ENCODE assay signal across 13 cellular contexts in genomic region chr7:29839302-29839701, GRCh38. TPM values are rescaled to one million over a fixed set of nuclear protein-coding genes. Genes with fewer than 3 reads are reported as not detected.
A peak's percentile ranks its signal among the peaks of the same experiment; 100 is the strongest.
DNase-seq lines count a peak whose midpoint lies in the region; TF ChIP-seq lines count a peak whose summit lies in the region.
"Had no signal": no experiment of that assay in that cellular context is flagged by ENCODE, and none has a peak within 500 bp of the region (broad histone marks: within the 10 kb centered on the region; RNA-seq: fewer than 3 reads in every experiment).

No MANE protein-coding gene starts in this region.

- no peaks in the 10 kb centered on the region for H3K36me3 ChIP-seq in BJ (ENCODE audit: control insufficient read depth, insufficient read depth, low read length)
- no peaks in the 10 kb centered on the region for H3K36me3 ChIP-seq in Karpas-422 (ENCODE audit: insufficient read depth, low read length)

- no peak overlapping the region for H3K9ac ChIP-seq in Karpas-422 (ENCODE audit: low read length)

- no peak overlapping the region for H2AFZ ChIP-seq in Karpas-422 (ENCODE audit: low read length)

- POLR2A ChIA-PET in BJ (lab: Charles Lee), result no interaction called here

- H4K20me1 ChIP-seq in Karpas-422 (ENCODE audit: insufficient read depth, low read depth, low read length), result no peaks in the 10 kb centered on the region

- no peaks in the 10 kb centered on the region for H3K4me1 ChIP-seq in Karpas-422 (ENCODE audit: low read length)

- no peaks in the 10 kb centered on the region for H3K9me3 ChIP-seq in Karpas-422 (ENCODE audit: low read length)

- no peak overlapping the region for H3K27ac ChIP-seq in Karpas-422 (ENCODE audit: low read length)
- H3K27ac ChIP-seq: coronary artery, VCaP had no signal

- H3K4me2 ChIP-seq in Karpas-422 (ENCODE audit: low read depth, low read length, poor library complexity, severe bottlenecking), result no peak overlapping the region

- H3K4me3 ChIP-seq in BJ (ENCODE audit: low read depth, low read length) (no peak overlapping the region), NB4 (ENCODE audit: low read depth, low read length) (no peak overlapping the region), epithelial cell of proximal tubule (ENCODE audit: low read depth, low read length) (no peak overlapping the region), Karpas-422 (ENCODE audit: low read length) (no peak overlapping the region)
- H3K4me3 ChIP-seq: coronary artery had no signal

- DNase-seq in BJ (ENCODE audit: low read depth), result peak; percentile 21
- DNase-seq in NB4 (ENCODE audit: low read depth), result peak; percentile 20
- DNase-seq in epithelial cell of proximal tubule (ENCODE audit: low read depth), result peak; percentile 26
- peak; percentile 26 for DNase-seq in non-pigmented ciliary epithelial cell (ENCODE audit: low read depth)
- DNase-seq in activated naive CD4-positive, alpha-beta T cell treated with Interleukin-2 at 50 U/mL for 16 hours, result no peak
- DNase-seq in Karpas-422, result no peak
- DNase-seq in DMS153 (lab: John Stamatoyannopoulos, UW), result no peak
- DNase-seq in NCI-H510A treated with DMSO at 0.1 percent for 48 hours (lab: John Stamatoyannopoulos, UW), result no peak
- DNase-seq: COR-L47; stimulated activated CD4-positive, alpha-beta T cell treated with anti-CD3 and anti-CD28 coated beads, Interleukin-4, amount 100 ng/mL, for 24 hours had no signal

- H3K79me2 ChIP-seq in Karpas-422 (ENCODE audit: low read length), result no peaks in the 10 kb centered on the region

- no peak for TF ChIP-seq CTCF in BJ (IDR thresholded peaks at IDR 0.05; ENCODE audit: insufficient read depth, low read depth, low read length)
- TF ChIP-seq CTCF in NB4 (IDR thresholded peaks at IDR 0.05; ENCODE audit: low read depth, low read length), result no peak
- TF ChIP-seq CTCF in epithelial cell of proximal tubule (conservative IDR thresholded peaks at IDR 0.05; ENCODE audit: low read depth, low read length), result no peak

- no peak for TF ChIP-seq POLR2A in NB4 (IDR thresholded peaks at IDR 0.05; ENCODE audit: extremely low read depth, insufficient read length)

- CTCF ChIA-PET in BJ (lab: Yijun Ruan, JAX), result interaction anchor here (1.0 to 1.2 kb wide), 2 partner anchors 10 to 14 kb away, joined by 3 to 7 read pairs; no protein-coding TSS in a partner anchor

- no peaks in the 10 kb centered on the region for H3K9me2 ChIP-seq in Karpas-422 (replicated peaks; ENCODE audit: insufficient read depth, low read length)

- no peaks in the 10 kb centered on the region for H3K27me3 ChIP-seq in BJ (ENCODE audit: control insufficient read depth, insufficient read depth, low read length)
- no peaks in the 10 kb centered on the region for H3K27me3 ChIP-seq in Karpas-422 (ENCODE audit: low read length)

RNA-seq across cellular contexts. Expression of gene WIPF3, which starts 33.0 kb away (rescaled TPM):
- not detected in 2 replicates for polyA plus RNA-seq in BJ (2011; rRNA removed)
- polyA minus RNA-seq in BJ (2011; rRNA and poly(A)+ RNA removed), result not detected in 2 replicates
- total RNA-seq in epithelial cell of proximal tubule, result 0.23 and 0.36 TPM in 2 replicates
- total RNA-seq in Karpas-422 (2014; rRNA removed; shearing (Covaris generic); ENCODE audit: low replicate concordance), result not detected in 2 replicates
- total RNA-seq: activated T-helper 1 cell treated with anti-CD3 and anti-CD28 coated beads, Interleukin-12 subunit alpha, Interleukin-12 subunit beta, Interleukin-2, Interleukin-4 antibody, amounts not matched to agents 30 ng/mL and 10 ng/mL and 1 ng/mL, durations not matched to agents 14 hours and 24 hours and 36 hours had no signal

Comparison
In these comparisons a context has a peak if more than half of its experiments do, and no peak if none do; other contexts are left out.
1. DNase-seq: peak in BJ (single experiment), NB4 (single experiment), epithelial cell of proximal tubule (single experiment) and non-pigmented ciliary epithelial cell (single experiment); none in activated naive CD4-positive, alpha-beta T cell treated with Interleukin-2 at 50 U/mL for 16 hours (single experiment), Karpas-422 (single experiment), DMS153 (single experiment) and NCI-H510A treated with DMSO at 0.1 percent for 48 hours (single experiment).